ENCODE assay signal across 10 cellular contexts in genomic region chr7:100490483-100491191, GRCh38. TPM values are rescaled to one million over a fixed set of nuclear protein-coding genes. Genes with fewer than 3 reads are reported as not detected.
DNase-seq lines count a peak whose midpoint lies in the region; ATAC-seq and TF ChIP-seq lines count a peak whose summit lies in the region.
"Had no signal": no experiment of that assay in that cellular context is flagged by ENCODE, and none has a peak within 500 bp of the region (broad histone marks: within the 10 kb centered on the region; RNA-seq: fewer than 3 reads in every experiment).

No MANE protein-coding gene starts in this region.

- H4K20me1 ChIP-seq in BLaER1: no peaks in the 10 kb centered on the region
- no peaks in the 10 kb centered on the region for H4K20me1 ChIP-seq in MM.1S (ENCODE audit: insufficient read depth, low read length)

- no peak overlapping the region for H2AFZ ChIP-seq in MM.1S (ENCODE audit: low read length)

- WGBS in heart right ventricle, 2 donors: 94% methylated on average over 25 of the region's 25 CpGs

- H3K27ac ChIP-seq in BLaER1: no peak overlapping the region
- peak overlapping the region; percentile 51 for H3K27ac ChIP-seq in angular gyrus (ENCODE audit: low read depth, low read length)
- no peak overlapping the region for H3K27ac ChIP-seq in ascending aorta
- no peak overlapping the region for H3K27ac ChIP-seq in heart right ventricle
- no peak overlapping the region for H3K27ac ChIP-seq in MM.1S (ENCODE audit: low read length)
- H3K27ac ChIP-seq: gastroesophageal sphincter had no signal

- H3K27me3 ChIP-seq in BLaER1: peaks cover 9% of the 10 kb centered on the region; the same call in 1 of the 2 replicates
- no peaks in the 10 kb centered on the region for H3K27me3 ChIP-seq in ascending aorta
- peaks cover 0 to 13% (median 0%) of the 10 kb centered on the region in 7 donors for H3K27me3 ChIP-seq in heart right ventricle
- H3K27me3 ChIP-seq in MM.1S (replicated peaks; ENCODE audit: insufficient read depth, low read length): peaks cover 83% of the 10 kb centered on the region

- peaks cover 60% of the 10 kb centered on the region for H3K4me1 ChIP-seq in BLaER1
- H3K4me1 ChIP-seq in mucosa of descending colon (ENCODE audit: low read depth): peaks cover 5% of the 10 kb centered on the region
- no peaks in the 10 kb centered on the region for H3K4me1 ChIP-seq in ascending aorta
- peaks cover 0 to 18% (median 11%) of the 10 kb centered on the region in 9 donors for H3K4me1 ChIP-seq in heart right ventricle
- no peaks in the 10 kb centered on the region for H3K4me1 ChIP-seq in MM.1S (ENCODE audit: low read length)

- no peaks in the 10 kb centered on the region for H3K79me2 ChIP-seq in MM.1S (ENCODE audit: low read length)

- ATAC-seq in mucosa of descending colon: peak; percentile 24
- no peak for ATAC-seq in heart right ventricle
- ATAC-seq: gastroesophageal sphincter had no signal

- H3K4me3 ChIP-seq in BLaER1: no peak overlapping the region
- no peak overlapping the region for H3K4me3 ChIP-seq in mucosa of descending colon
- H3K4me3 ChIP-seq in ascending aorta: no peak overlapping the region
- H3K4me3 ChIP-seq in heart right ventricle: no peak overlapping the region
- no peak overlapping the region for H3K4me3 ChIP-seq in MM.1S (ENCODE audit: low read length)
- H3K4me3 ChIP-seq: gastroesophageal sphincter had no signal

- intact Hi-C loops in mucosa of descending colon (cut with DNase I, micrococcal nuclease): no loop called here
- intact Hi-C loops in ascending aorta (cut with DNase I): no loop called here
- intact Hi-C loops in heart right ventricle (cut with DNase I): no loop called here

- TF ChIP-seq CTCF in GM20000 (IDR thresholded peaks at IDR 0.05; ENCODE audit: extremely low read depth, missing control alignments) (no peak), mucosa of descending colon (IDR thresholded peaks at IDR 0.05) (no peak), ascending aorta (IDR thresholded peaks at IDR 0.05) (no peak), heart right ventricle (IDR thresholded peaks at IDR 0.05) (no peak), MM.1S (IDR thresholded peaks at IDR 0.05; ENCODE audit: low read length) (no peak)

- H3K4me2 ChIP-seq in BLaER1 (peak overlapping the region; percentile 44), MM.1S (ENCODE audit: low read depth, low read length) (no peak overlapping the region)

- H3K36me3 ChIP-seq in BLaER1 (no peaks in the 10 kb centered on the region), mucosa of descending colon (ENCODE audit: low read depth) (no peaks in the 10 kb centered on the region), ascending aorta (no peaks in the 10 kb centered on the region), heart right ventricle (no peaks in the 10 kb centered on the region), MM.1S (replicated peaks; ENCODE audit: insufficient read depth, low read length) (no peaks in the 10 kb centered on the region)

- H3K9me2 ChIP-seq in MM.1S (replicated peaks; ENCODE audit: insufficient read depth, low read length): no peaks in the 10 kb centered on the region

- no peaks in the 10 kb centered on the region for H3K9me3 ChIP-seq in BLaER1
- H3K9me3 ChIP-seq in mucosa of descending colon: no peaks in the 10 kb centered on the region
- H3K9me3 ChIP-seq in ascending aorta: no peaks in the 10 kb centered on the region
- no peaks in the 10 kb centered on the region for H3K9me3 ChIP-seq in heart right ventricle
- H3K9me3 ChIP-seq in MM.1S (replicated peaks; ENCODE audit: insufficient read depth, low read length): no peaks in the 10 kb centered on the region
- H3K9me3 ChIP-seq: gastroesophageal sphincter had no signal

- H3F3A ChIP-seq in MM.1S (ENCODE audit: insufficient read depth, low read length): no peaks in the 10 kb centered on the region

- DNase-seq in GM20000 (ENCODE audit: low spot score) (peak; percentile 29), mucosa of descending colon (peak in 2 of 3 donors; percentile 28 to 46), ascending aorta (ENCODE audit: low spot score in 2 of 2) (no peak), heart right ventricle (no peak), mucosa of gallbladder (ENCODE audit: low spot score) (no peak), MM.1S (no peak)
- DNase-seq: left cardiac atrium had no signal

- H3K9ac ChIP-seq in BLaER1 (no peak overlapping the region), MM.1S (ENCODE audit: low read length) (no peak overlapping the region)

RNA-seq across cellular contexts. Expression of gene NYAP1, which starts 6.9 kb away (rescaled TPM):
- 1 to 10 TPM in 1 of 3 donors, under 1 TPM in 2; 0.23 to 2.8 (median 0.46) TPM for total RNA-seq in mucosa of descending colon
- total RNA-seq in ascending aorta: 0.96 TPM
- total RNA-seq in heart right ventricle: under 1 TPM; 0.10 to 0.86 (median 0.30) TPM
- polyA plus RNA-seq in heart right ventricle: under 1 TPM; 0.30 to 0.59 TPM
- total RNA-seq in mucosa of gallbladder: 1.2 TPM

RNA-seq across cellular contexts. Expression of gene TSC22D4, which starts 11.6 kb away (rescaled TPM):
- 10 to 100 TPM; 45.1 to 65.2 (median 64.8) TPM for total RNA-seq in mucosa of descending colon
- total RNA-seq in ascending aorta: 68.2 TPM
- total RNA-seq in heart right ventricle: 10 to 100 TPM; 36.0 to 72.3 (median 46.7) TPM
- polyA plus RNA-seq in heart right ventricle: 10 to 100 TPM; 46.0 to 53.7 TPM
- total RNA-seq in mucosa of gallbladder: 78.2 TPM

RNA-seq across cellular contexts. Expression of gene SPACDR, which starts 26.6 kb away (rescaled TPM):
- total RNA-seq in mucosa of descending colon (1 to 10 TPM in 1 of 3 donors, under 1 TPM in 2; 0.43 to 1.0 (median 0.96) TPM), ascending aorta (not detected), heart right ventricle (1 to 10 TPM in 2 of 10 donors, under 1 TPM in 4, not detected in 4; 0.28 to 1.1 (median 0.54) TPM), mucosa of gallbladder (1.2 TPM)
- 1 to 10 TPM in 1 of 2 donors, under 1 TPM in 1; 0.93 to 1.3 TPM for polyA plus RNA-seq in heart right ventricle

RNA-seq across cellular contexts. Expression of gene AGFG2, which starts 48.4 kb away (rescaled TPM):
- total RNA-seq in mucosa of descending colon (100 to 1,000 TPM in 1 of 3 donors, 10 to 100 TPM in 2; 56.5 to 113 (median 58.1) TPM), ascending aorta (30.0 TPM), heart right ventricle (10 to 100 TPM; 20.7 to 35.8 (median 28.4) TPM), mucosa of gallbladder (102 TPM)
- 10 to 100 TPM in 1 of 2 donors, 1 to 10 TPM in 1; 9.9 to 24.0 TPM for polyA plus RNA-seq in heart right ventricle

RNA-seq across cellular contexts. Expression of gene PPP1R35, which starts 54.3 kb away (rescaled TPM):
- total RNA-seq in mucosa of descending colon (10 to 100 TPM; 28.2 to 40.0 (median 28.9) TPM), ascending aorta (35.2 TPM), heart right ventricle (10 to 100 TPM in 7 of 10 donors, 1 to 10 TPM in 3; 7.5 to 18.2 (median 11.3) TPM), mucosa of gallbladder (36.3 TPM)
- polyA plus RNA-seq in heart right ventricle: 10 to 100 TPM; 30.3 to 60.4 TPM

Comparison
In these comparisons a context has a peak if more than half of its experiments do, and no peak if none do; other contexts are left out.
1. DNase-seq: peak in GM20000 (single experiment) and mucosa of descending colon (2 of 3); none in ascending aorta (0 of 2), heart right ventricle (0 of 2), mucosa of gallbladder (single experiment) and MM.1S (single experiment).